17 cellular contexts compared by ENCODE assay signal in genomic region chr1:71428029-71428428, GRCh38.
DNase-seq lines count a peak whose midpoint lies in the region; TF ChIP-seq lines count a peak whose summit lies in the region.
"Had no signal": no experiment of that assay in that cellular context is flagged by ENCODE, and none has a peak within 500 bp of the region (broad histone marks: within the 10 kb centered on the region; RNA-seq: fewer than 3 reads in every experiment).

No MANE protein-coding gene starts in this region.

- DNase-seq in DMS153 (lab: John Stamatoyannopoulos, UW), result peak; percentile 47
- no peak for DNase-seq in DMS153 treated with DMSO at 0.1 percent for 48 hours (lab: John Stamatoyannopoulos, UW; ENCODE audit: unreplicated experiment)
- peak; percentile 19 for DNase-seq in COLO668 (lab: John Stamatoyannopoulos, UW; ENCODE audit: unreplicated experiment)
- peak; percentile 71 for DNase-seq in NCI-H345 (lab: John Stamatoyannopoulos, UW)
- DNase-seq in cerebellar cortex (ENCODE audit: low spot score), result peak; percentile 86
- DNase-seq in anterior cingulate cortex (lab: John Stamatoyannopoulos, UW), result no peak
- no peak for DNase-seq in vagina (ENCODE audit: extremely low spot score in 2 of 2)
- no peak for DNase-seq in OCI-M2 (lab: John Stamatoyannopoulos, UW; ENCODE audit: unreplicated experiment)
- DNase-seq: 8988T; Calu3; CD8-positive, alpha-beta T cell; GOT3; KG1; NCI-H1105; NCI-H187 treated with DMSO at 0.1 percent for 48 hours; PC-3; Right ventricle myocardium superior had no signal

- intact Hi-C loops in vagina (cut with DNase I), result no loop called here

- H3K27ac ChIP-seq in vagina, result no peak overlapping the region

- no peaks in the 10 kb centered on the region for H3K36me3 ChIP-seq in vagina

- no peaks in the 10 kb centered on the region for H3K9me3 ChIP-seq in vagina

- no peak for TF ChIP-seq POLR2A in vagina (IDR thresholded peaks at IDR 0.05)

- H3K4me1 ChIP-seq in vagina, result no peaks in the 10 kb centered on the region

- no peaks in the 10 kb centered on the region for H3K27me3 ChIP-seq in vagina

- no peak for TF ChIP-seq CTCF in vagina (IDR thresholded peaks at IDR 0.05)

- H3K4me3 ChIP-seq in vagina, result no peak overlapping the region

Comparison
In these comparisons a context has a peak if more than half of its experiments do, and no peak if none do; other contexts are left out.
1. DNase-seq: peak in DMS153 (single experiment), COLO668 (single experiment), NCI-H345 (single experiment) and cerebellar cortex (single experiment); none in DMS153 treated with DMSO at 0.1 percent for 48 hours (single experiment), anterior cingulate cortex (0 of 58), vagina (0 of 2) and OCI-M2 (single experiment).